Comparison of ENCODE assay signal across 17 cellular contexts in genomic region chr16:89893642-89894548, GRCh38.
"Had no signal": no experiment of that assay in that cellular context is flagged by ENCODE, and none has a peak within 500 bp of the region (broad histone marks: within the 10 kb centered on the region; RNA-seq: fewer than 3 reads in every experiment).

No MANE protein-coding gene starts in this region.

- H3K27ac ChIP-seq: hepatocyte, neural progenitor cell, ovary, psoas muscle, right lobe of liver, stomach had no signal

- H3K4me3 ChIP-seq: hepatocyte, neural progenitor cell, ovary, psoas muscle, right lobe of liver, stomach had no signal

- H3K9ac ChIP-seq: neural progenitor cell had no signal

- H3K36me3 ChIP-seq: neural progenitor cell had no signal

- H3K9me3 ChIP-seq: ovary, psoas muscle, right lobe of liver, stomach had no signal

- ATAC-seq: activated CD4-positive, alpha-beta T cell treated with anti-CD3 and anti-CD28 coated beads for 36 hours; left colon; stimulated activated effector memory CD8-positive, alpha-beta T cell treated with anti-CD3 and anti-CD28 coated beads, Interleukin-12 subunit alpha, Interleukin-12 subunit beta, amount 100 ng/mL, for 72 hours; WTC11 had no signal

- H2AFZ ChIP-seq: hepatocyte, neural progenitor cell had no signal

- FAIRE-seq: islet of Langerhans, small intestine had no signal

- H3K4me1 ChIP-seq: neural progenitor cell, psoas muscle, right lobe of liver, stomach had no signal

- DNase-seq: activated CD4-positive, alpha-beta memory T cell treated with anti-CD3 and anti-CD28 coated beads for 36 hours; activated CD4-positive, alpha-beta T cell treated with anti-CD3 and anti-CD28 coated beads for 36 hours; activated T-cell treated with anti-CD3 and anti-CD28 coated beads for 4 hours; left colon; ovary; right lobe of liver; small intestine; stimulated activated CD4-positive, alpha-beta T cell treated with anti-CD3 and anti-CD28 coated beads, Interleukin-15, amount 100 ng/mL, for 24 hours; stimulated activated CD4-positive, alpha-beta T cell treated with anti-CD3 and anti-CD28 coated beads, Interleukin-4, amount 100 ng/mL, for 1 hour; stomach; trophoblast cell had no signal

- H3K4me2 ChIP-seq: hepatocyte, neural progenitor cell had no signal

- H3K27me3 ChIP-seq: hepatocyte, neural progenitor cell, ovary, right lobe of liver, stomach had no signal
